ENCODE assay signal across 9 cellular contexts in genomic region chr2:46294185-46294836, GRCh38. TPM values are rescaled to one million over a fixed set of nuclear protein-coding genes. Genes with fewer than 3 reads are reported as not detected.
DNase-seq lines count a peak whose midpoint lies in the region; ATAC-seq, FAIRE-seq and TF ChIP-seq lines count a peak whose summit lies in the region.
"Had no signal": no experiment of that assay in that cellular context is flagged by ENCODE, and none has a peak within 500 bp of the region (broad histone marks: within the 10 kb centered on the region; RNA-seq: fewer than 3 reads in every experiment).

No MANE protein-coding gene starts in this region.

- H3K79me2 ChIP-seq in HCT116 (ENCODE audit: insufficient read depth, low read length) (peaks cover 10% of the 10 kb centered on the region; the same call in 1 of the 2 replicates), HepG2 (ENCODE audit: insufficient read depth, low read length) (peaks cover 17% of the 10 kb centered on the region)

- H2AFZ ChIP-seq in HCT116 (ENCODE audit: low read depth, low read length, poor library complexity, severe bottlenecking) (no peak overlapping the region), HepG2 (ENCODE audit: low read length) (no peak overlapping the region)

- TF ChIP-seq POLR2A in HCT116 (IDR thresholded peaks at IDR 0.05; ENCODE audit: borderline replicate concordance, extremely low read depth, insufficient read depth, insufficient read length) (no peak), HepG2 (IDR thresholded peaks at IDR 0.05; ENCODE audit: insufficient read depth in 1 of 2, low read depth in 2 of 2, low read length in 2 of 2) (no peak), GM12891 (IDR thresholded peaks at IDR 0.05; ENCODE audit: low read depth, low read length) (no peak)

- H3K36me3 ChIP-seq in HCT116 (ENCODE audit: control insufficient read depth in 1 of 2, insufficient read depth in 2 of 2, low read length in 2 of 2) (no peaks in the 10 kb centered on the region), HepG2 (replicated peaks in 1 of 2; ENCODE audit: control insufficient read depth in 1 of 2, insufficient read depth in 2 of 2, low read length in 2 of 2) (no peaks in the 10 kb centered on the region)

- in situ Hi-C loops in HepG2 (cut with HindIII; ENCODE audit: extremely low pct_ligation_motif_present, low pct_unique_long_range_greater_than_20kb), result no loop called here

- no peaks in the 10 kb centered on the region for H3K9me2 ChIP-seq in HCT116 (ENCODE audit: insufficient read depth)

- peaks cover 8 to 26% of the 10 kb centered on the region in 2 experiments; a peak in 3 of 4 replicates for H3K4me1 ChIP-seq in HCT116 (ENCODE audit: control insufficient read depth in 1 of 2, insufficient read depth in 2 of 2, low read length in 2 of 2)
- H3K4me1 ChIP-seq in HepG2 (ENCODE audit: insufficient read depth, low read length), result peaks cover 16% of the 10 kb centered on the region

- FAIRE-seq in HepG2 (lab: Jason Lieb, UNC) (no peak), GM12891 (lab: Jason Lieb, UNC) (no peak)

- H3K27me3 ChIP-seq in HCT116 (ENCODE audit: insufficient read depth, low read length) (no peaks in the 10 kb centered on the region), HepG2 (ENCODE audit: control insufficient read depth in 1 of 2, insufficient read depth in 2 of 2, low read length in 2 of 2) (peaks cover 0 to 22% of the 10 kb centered on the region in 2 experiments; a peak in 2 of 5 replicates)

- POLR2A ChIA-PET in HCT116 (lab: Charles Lee), result interaction anchor here (1.5 kb wide), 1 partner anchor 16 kb away, joined by 3 read pairs; no protein-coding TSS in a partner anchor
- POLR2A ChIA-PET in HepG2 (lab: Yijun Ruan, JAX), result interaction anchor here (1.0 to 1.6 kb wide), 6 partner anchors 13 to 232 kb away, joined by 3 to 4 read pairs (median 3); no protein-coding TSS in a partner anchor

- RAD21 ChIA-PET in HCT116 (lab: Charles Lee; ENCODE audit: low non-redundant PET in 1 of 2, low total read pairs in 2 of 2, uncharacterized antibody in 2 of 2, unreplicated experiment in 2 of 2), result interaction anchor here in 1 of 2 experiments (0.9 kb wide), 1 partner anchor 232 kb away, joined by 3 read pairs; no protein-coding TSS in a partner anchor

- no peak overlapping the region for H3K4me2 ChIP-seq in HCT116 (ENCODE audit: low read length)
- no peak overlapping the region for H3K4me2 ChIP-seq in HepG2 (ENCODE audit: low read depth, low read length)

- H3K9me3 ChIP-seq in HCT116 (ENCODE audit: control insufficient read depth in 1 of 2, insufficient read depth in 1 of 2, low read depth in 1 of 2, low read length in 2 of 2) (no peaks in the 10 kb centered on the region), HepG2 (ENCODE audit: low read length) (no peaks in the 10 kb centered on the region)

- DNase-seq in COLO668 (lab: John Stamatoyannopoulos, UW; ENCODE audit: unreplicated experiment) (peak; percentile 34), HCT116 (ENCODE audit: low read depth, low spot score) (no peak), HepG2 (ENCODE audit: low spot score) (no peak), dedifferentiated amniotic fluid mesenchymal stem cell (ENCODE audit: extremely low spot score) (no peak), NCI-H146 (lab: John Stamatoyannopoulos, UW) (no peak), GM12891 (ENCODE audit: insufficient read length, low spot score) (no peak), SIG-M5 (lab: John Stamatoyannopoulos, UW) (no peak)
- DNase-seq in activated CD8-positive, alpha-beta memory T cell treated with anti-CD3 and anti-CD28 coated beads, Interleukin-2, amount 50 U/mL, for 48 hours, result peak; percentile 51

- BruUV-seq in HCT116 (replicated peaks; lab: Mats Ljungman, UMichigan) (no TSS peak), HepG2 (replicated peaks; lab: Mats Ljungman, UMichigan) (no TSS peak)

- H3K27ac ChIP-seq in HCT116 (ENCODE audit: low read depth, low read length) (no peak overlapping the region), HepG2 (ENCODE audit: extremely low read length, insufficient read depth, low read length) (no peak overlapping the region)

- TF ChIP-seq CTCF in HCT116 (IDR thresholded peaks at IDR 0.05 in 2 of 3, conservative IDR thresholded peaks at IDR 0.05 in 1 of 3; ENCODE audit: borderline replicate concordance in 1 of 3, insufficient read depth in 1 of 3, low read depth in 2 of 3, low read length in 2 of 3) (peak; percentile 48 to 55 (median 49); a peak in 4 of 6 replicates), HepG2 (CRISPR knock-in tag; IDR thresholded peaks at IDR 0.05) (peak; percentile 78)

- ATAC-seq in HCT116 (no peak), HepG2 (no peak)
- ATAC-seq: left colon had no signal

- intact Hi-C loops in HCT116 (cut with micrococcal nuclease) (no loop called here), HepG2 (cut with micrococcal nuclease; ENCODE audit: unreplicated experiment) (loop anchor here (1.0 to 2.0 kb wide), 2 partner anchors 231 to 644 kb away; partner anchors contain the start of gene PRKCE)

- H4K20me1 ChIP-seq in HCT116 (ENCODE audit: insufficient read depth) (no peaks in the 10 kb centered on the region), HepG2 (ENCODE audit: insufficient read depth, low read length) (peaks cover 4% of the 10 kb centered on the region; the same call in 1 of the 2 replicates)

- CTCF ChIA-PET in HCT116 (lab: Charles Lee) (interaction anchor here (1.0 to 1.7 kb wide), 5 partner anchors 13 to 301 kb away, joined by 3 to 16 read pairs (median 3); no protein-coding TSS in a partner anchor), HepG2 (lab: Yijun Ruan, JAX; ENCODE audit: low intra/inter-chr PET ratio, low total read pairs) (interaction anchor here (1.1 to 2.2 kb wide), 3 partner anchors 70 to 231 kb away, joined by 3 to 10 read pairs (median 6); no protein-coding TSS in a partner anchor)

- no peak for TF ChIP-seq EP300 in HepG2 (IDR thresholded peaks at IDR 0.05; ENCODE audit: low read depth in 2 of 2, low read length in 2 of 2)
- no peak for TF ChIP-seq EP300 in HepG2 (CRISPR knock-in tag; IDR thresholded peaks at IDR 0.05; ENCODE audit: borderline replicate concordance)

- 40% methylated on average over 7 of the region's 7 CpGs for WGBS in HepG2 (ENCODE audit: low lambda C conversion rate)

- TF ChIP-seq RAD21 in HCT116 (IDR thresholded peaks at IDR 0.05; ENCODE audit: low read depth), result peak; percentile 77
- peak; percentile 71 for TF ChIP-seq RAD21 in HepG2 (CRISPR knock-in tag; IDR thresholded peaks at IDR 0.05)

- H3K9ac ChIP-seq in HCT116 (ENCODE audit: low read length) (no peak overlapping the region), HepG2 (ENCODE audit: insufficient read depth, low read depth, low read length) (no peak overlapping the region)

- H3K4me3 ChIP-seq in HCT116 (replicated peaks in 1 of 2; ENCODE audit: low read depth in 1 of 2, low read length in 2 of 2), result no peak overlapping the region
- H3K4me3 ChIP-seq in HepG2 (replicated peaks in 1 of 3; ENCODE audit: insufficient read depth in 1 of 3, low read depth in 2 of 3, low read length in 3 of 3), result no peak overlapping the region

TF ChIP-seq in HCT116, 20 proteins besides CTCF, POLR2A, EP300 and RAD21 (continues in another document):
- TF ChIP-seq POLR2AphosphoS5 (IDR thresholded peaks at IDR 0.05; ENCODE audit: low read depth, low read length) (no peak), ZNF274 (IDR thresholded peaks at IDR 0.05; ENCODE audit: low read depth, low read length) (no peak), ELF1 (IDR thresholded peaks at IDR 0.05; ENCODE audit: borderline replicate concordance, low read depth) (no peak), CBX3 (IDR thresholded peaks at IDR 0.05; ENCODE audit: low read depth) (no peak), EZH2phosphoT487 (IDR thresholded peaks at IDR 0.05; ENCODE audit: borderline replicate concordance) (no peak)

TF ChIP-seq in HepG2, 621 proteins besides CTCF, POLR2A, EP300 and RAD21 (continues in another document):
- TF ChIP-seq GABPB1 (CRISPR knock-in tag; IDR thresholded peaks at IDR 0.05), result no peak
- TF ChIP-seq ZNF709 (CRISPR knock-in tag; IDR thresholded peaks at IDR 0.05), result no peak
- TF ChIP-seq NFRKB (IDR thresholded peaks at IDR 0.05), result no peak
- no peak for TF ChIP-seq ZNF670 (CRISPR knock-in tag; IDR thresholded peaks at IDR 0.05; ENCODE audit: borderline replicate concordance)
- no peak for TF ChIP-seq SOX5 (CRISPR knock-in tag; IDR thresholded peaks at IDR 0.05; ENCODE audit: borderline replicate concordance)

TF ChIP-seq in GM12891, 5 proteins besides CTCF, POLR2A, EP300 and RAD21:
- no peak for TF ChIP-seq POU2F2 (IDR thresholded peaks at IDR 0.05; ENCODE audit: low read depth, low read length)
- TF ChIP-seq SPI1 (IDR thresholded peaks at IDR 0.05; ENCODE audit: low read depth, low read length), result no peak
- TF ChIP-seq POLR2AphosphoS5 (IDR thresholded peaks at IDR 0.05; ENCODE audit: low read depth, low read length), result no peak
- TF ChIP-seq PAX5 (IDR thresholded peaks at IDR 0.05; ENCODE audit: insufficient read depth, low read length, severe bottlenecking), result no peak
- no peak for TF ChIP-seq TAF1 (IDR thresholded peaks at IDR 0.05; ENCODE audit: low read depth, low read length)
TF ChIP-seq in GM12891: peak in this region for 0.

RNA-seq across cellular contexts. Expression of gene EPAS1, which starts 2.9 kb away (rescaled TPM):
- 55.9 TPM for total RNA-seq in HCT116 (2021; ENCODE audit: unreplicated experiment)
- polyA plus RNA-seq in HCT116 (2012), result 36.4 and 50.7 TPM in 2 replicates
- 47.1 and 64.9 TPM in 2 replicates for total RNA-seq in HepG2 (2016; rRNA removed; fragmentation: Illumina TruSeq; extraction: Trizol)
- total RNA-seq in HepG2 (2016; cell fraction: cytosol; rRNA removed; fragmentation: Illumina TruSeq; extraction: Trizol; ENCODE audit: low read depth), result 15.6 and 21.2 TPM in 2 replicates
- total RNA-seq in HepG2 (2016; cell fraction: insoluble cytoplasmic fraction; rRNA removed; fragmentation: Illumina TruSeq; extraction: Trizol), result 45.9 and 54.8 TPM in 2 replicates
- 54.5 and 63.7 TPM in 2 replicates for total RNA-seq in HepG2 (2016; cell fraction: membrane; rRNA removed; fragmentation: Illumina TruSeq; extraction: Trizol)
- 54.3 and 61.3 TPM in 2 replicates for total RNA-seq in HepG2 (2016; cell fraction: nucleus; rRNA removed; fragmentation: Illumina TruSeq; extraction: Trizol)
- polyA plus RNA-seq in HepG2 (2011; rRNA removed), result 182 and 202 TPM in 2 replicates
- 62.2 and 87.1 TPM in 2 replicates for polyA plus RNA-seq in HepG2 (2011; cell fraction: cytosol; rRNA removed)
- 133 and 141 TPM in 2 replicates for polyA plus RNA-seq in HepG2 (2011; cell fraction: nucleus; rRNA removed)
- 97.8 and 103 TPM in 2 replicates for polyA plus RNA-seq in HepG2 (2012)
- polyA plus RNA-seq in HepG2 (2016; cell fraction: cytosol; fragmentation: Illumina TruSeq; extraction: Trizol; ENCODE audit: low read depth), result 15.2 and 19.3 TPM in 2 replicates
- polyA plus RNA-seq in HepG2 (2016; cell fraction: insoluble cytoplasmic fraction; fragmentation: Illumina TruSeq; extraction: Trizol; ENCODE audit: low read depth), result 72.5 and 91.0 TPM in 2 replicates
- polyA plus RNA-seq in HepG2 (2016; cell fraction: membrane; fragmentation: Illumina TruSeq; extraction: Trizol; ENCODE audit: low read depth), result 64.7 and 77.7 TPM in 2 replicates
- polyA plus RNA-seq in HepG2 (2016; cell fraction: nucleus; fragmentation: Illumina TruSeq; extraction: Trizol; ENCODE audit: insufficient read depth, low read depth), result 74.5 and 82.8 TPM in 2 replicates
- polyA minus RNA-seq in HepG2 (2011; rRNA and poly(A)+ RNA removed; ENCODE audit: low replicate concordance), result 156 and 217 TPM in 2 replicates
- polyA minus RNA-seq in HepG2 (2011; cell fraction: cytosol; rRNA and poly(A)+ RNA removed), result 122 and 129 TPM in 2 replicates
- 185 and 262 TPM in 2 replicates for polyA minus RNA-seq in HepG2 (2011; cell fraction: nucleus; rRNA and poly(A)+ RNA removed)
- 0.14 TPM for polyA plus RNA-seq in GM12891 (2012; ENCODE audit: low read depth, missing spikeins)

Comparison
In these comparisons a context has a peak if more than half of its experiments do, and no peak if none do; other contexts are left out.
1. DNase-seq: peak in COLO668 (single experiment) and activated CD8-positive, alpha-beta memory T cell treated with anti-CD3 and anti-CD28 coated beads, Interleukin-2, amount 50 U/mL, for 48 hours (single experiment); none in HCT116 (single experiment), HepG2 (single experiment), dedifferentiated amniotic fluid mesenchymal stem cell (single experiment), NCI-H146 (single experiment), GM12891 (single experiment) and SIG-M5 (single experiment).